Comparison of ENCODE assay signal across 9 cellular contexts in genomic region chr15:45790325-45790943, GRCh38.
A peak's percentile ranks its signal among the peaks of the same experiment; 100 is the strongest.
DNase-seq lines count a peak whose midpoint lies in the region; ATAC-seq and TF ChIP-seq lines count a peak whose summit lies in the region.
"Had no signal": no experiment of that assay in that cellular context is flagged by ENCODE, and none has a peak within 500 bp of the region (broad histone marks: within the 10 kb centered on the region; RNA-seq: fewer than 3 reads in every experiment).

No MANE protein-coding gene starts in this region.

- no peak overlapping the region for H3K4ac ChIP-seq in IMR-90 (ENCODE audit: low read depth, low read length)

- dilution Hi-C loops in IMR-90 (cut with HindIII; ENCODE audit: low sequenced_read_pairs, unreplicated experiment) = no loop called here

- no peak overlapping the region for H2AK5ac ChIP-seq in IMR-90 (ENCODE audit: low read depth, low read length)

- intact Hi-C loops in IMR-90 (cut with micrococcal nuclease) (loop anchor here (1.0 kb wide), 1 partner anchor 75 kb away; no protein-coding TSS in a partner anchor), stomach (cut with DNase I; ENCODE audit: low total_unique reads) (loop anchor here (10.0 kb wide), 1 partner anchor 86 kb away; no protein-coding TSS in a partner anchor)

- no peak overlapping the region for H2AK9ac ChIP-seq in IMR-90 (replicated peaks; ENCODE audit: low read depth, low read length, poor library complexity)

- POLR2A ChIA-PET in IMR-90 (lab: Charles Lee; ENCODE audit: unreplicated experiment) = no interaction called here

- H3K27ac ChIP-seq in 22Rv1 (no peak overlapping the region), IMR-90 (ENCODE audit: insufficient read depth, low read length) (no peak overlapping the region), stomach (no peak overlapping the region)

- no peak overlapping the region for H2BK20ac ChIP-seq in IMR-90 (ENCODE audit: low read depth, low read length)

- no peak overlapping the region for H3K9ac ChIP-seq in IMR-90 (ENCODE audit: low read depth, low read length)

- TF ChIP-seq EP300 in stomach (IDR thresholded peaks at IDR 0.05) = no peak

- H3K9me3 ChIP-seq in IMR-90 (ENCODE audit: control insufficient read depth, insufficient read depth, low read length) = no peaks in the 10 kb centered on the region
- no peaks in the 10 kb centered on the region for H3K9me3 ChIP-seq in stomach

- no peaks in the 10 kb centered on the region for H3K27me3 ChIP-seq in IMR-90 (ENCODE audit: control insufficient read depth, insufficient read depth, low read length)
- peaks cover 0 to 7% (median 0%) of the 10 kb centered on the region in 3 donors for H3K27me3 ChIP-seq in stomach

- H3K14ac ChIP-seq in IMR-90 (replicated peaks; ENCODE audit: low read depth, low read length) = no peak overlapping the region

- TF ChIP-seq RAD21 in IMR-90 (IDR thresholded peaks at IDR 0.05; ENCODE audit: low read length) = no peak

- peaks cover 8% of the 10 kb centered on the region for H3K4me1 Mint-ChIP-seq in glutamatergic neuron (ENCODE audit: low read depth, unreplicated experiment)
- H3K4me1 Mint-ChIP-seq: activated naive CD8-positive, alpha-beta T cell treated with anti-CD3 and anti-CD28 coated beads, Interleukin-2, amount 10 ng/mL, durations not matched to agents 7 days and 5 days had no signal

- no peak overlapping the region for H3K4me2 ChIP-seq in IMR-90 (ENCODE audit: low read depth, low read length)

- H4K20me1 ChIP-seq in IMR-90 (ENCODE audit: insufficient read depth, low read length) = no peaks in the 10 kb centered on the region

- ATAC-seq in IMR-90 (ENCODE audit: low read depth) (peak; percentile 65; the same call in 1 of the 2 replicates), GM19023 (IDR thresholded peaks at IDR 0.05; ENCODE audit: unreplicated experiment) (no peak)

- H3K56ac ChIP-seq in IMR-90 (ENCODE audit: extremely low read depth, insufficient read depth, low read length) = no peak overlapping the region

- in situ Hi-C loops in IMR-90 (cut with MboI; ENCODE audit: low sequenced_read_pairs) = no loop called here

- no TSS peak for BruUV-seq in IMR-90 (replicated peaks; lab: Mats Ljungman, UMichigan)

- peaks cover 1% of the 10 kb centered on the region for H3K9me3 Mint-ChIP-seq in glutamatergic neuron (ENCODE audit: unreplicated experiment)
- H3K9me3 Mint-ChIP-seq: activated naive CD8-positive, alpha-beta T cell treated with anti-CD3 and anti-CD28 coated beads, Interleukin-2, amount 10 ng/mL, durations not matched to agents 7 days and 5 days had no signal

- no peak overlapping the region for H3K18ac ChIP-seq in IMR-90 (ENCODE audit: low read depth, low read length)

- H3K27ac Mint-ChIP-seq in glutamatergic neuron (ENCODE audit: unreplicated experiment) = no peak overlapping the region
- H3K27ac Mint-ChIP-seq: activated naive CD8-positive, alpha-beta T cell treated with anti-CD3 and anti-CD28 coated beads, Interleukin-2, amount 10 ng/mL, durations not matched to agents 7 days and 5 days had no signal

- H3K36me3 Mint-ChIP-seq in glutamatergic neuron (ENCODE audit: unreplicated experiment) = no peaks in the 10 kb centered on the region
- H3K36me3 Mint-ChIP-seq: activated naive CD8-positive, alpha-beta T cell treated with anti-CD3 and anti-CD28 coated beads, Interleukin-2, amount 10 ng/mL, durations not matched to agents 7 days and 5 days had no signal

- TF ChIP-seq POLR2A in IMR-90 (IDR thresholded peaks at IDR 0.05; ENCODE audit: low read depth, low read length) = no peak
- TF ChIP-seq POLR2A in stomach (IDR thresholded peaks at IDR 0.05) = no peak

- H3K23ac ChIP-seq in IMR-90 (ENCODE audit: low read depth, low read length) = no peak overlapping the region

- H3K4me3 ChIP-seq in GM12864 (ENCODE audit: low read depth, low read length) (no peak overlapping the region), IMR-90 (ENCODE audit: insufficient read depth, low read depth, low read length) (no peak overlapping the region), stomach (no peak overlapping the region)

- no peak overlapping the region for H2BK15ac ChIP-seq in IMR-90 (ENCODE audit: low read depth, low read length)

- no peak overlapping the region for H3K4me3 Mint-ChIP-seq in glutamatergic neuron (ENCODE audit: unreplicated experiment)
- H3K4me3 Mint-ChIP-seq: activated naive CD8-positive, alpha-beta T cell treated with anti-CD3 and anti-CD28 coated beads, Interleukin-2, amount 10 ng/mL, durations not matched to agents 7 days and 5 days had no signal

- no peak overlapping the region for H2BK120ac ChIP-seq in IMR-90 (ENCODE audit: low read depth, low read length)

- no peak for DNase-seq in GM12864 (ENCODE audit: low read depth)
- peak; percentile 7 for DNase-seq in IMR-90
- peak; percentile 60 for DNase-seq in SK-N-DZ (ENCODE audit: low spot score)
- peak; percentile 45 for DNase-seq in glutamatergic neuron
- DNase-seq in stomach = peak; percentile 35
- no peak for DNase-seq in glomerular visceral epithelial cell (ENCODE audit: extremely low spot score)
- DNase-seq: activated naive CD8-positive, alpha-beta T cell treated with anti-CD3 and anti-CD28 coated beads, Interleukin-2, amount 10 ng/mL, durations not matched to agents 7 days and 5 days had no signal

- H3K36me3 ChIP-seq in IMR-90 (ENCODE audit: control insufficient read depth, insufficient read depth, low read length) = no peaks in the 10 kb centered on the region
- no peaks in the 10 kb centered on the region for H3K36me3 ChIP-seq in stomach

- H4K5ac ChIP-seq in IMR-90 (ENCODE audit: low read depth, low read length) = no peak overlapping the region

- H3K27me3 Mint-ChIP-seq in glutamatergic neuron (ENCODE audit: unreplicated experiment) = no peaks in the 10 kb centered on the region

- WGBS in IMR-90 (ENCODE audit: extremely low coverage in 2 of 2, insufficient read length in 1 of 2), 2 experiments = 20% methylated on average over 2 of the region's 4 CpGs; no CpG with 5 or more reads in 1 of the 2 experiments
- WGBS in stomach, 5 donors = 28 to 43% (median 39%) methylated on average over 4 of the region's 4 CpGs

- CTCF ChIA-PET in IMR-90 (lab: Yijun Ruan, JAX) = interaction anchor here (0.6 to 1.7 kb wide), 4 partner anchors 9 to 139 kb away, joined by 3 to 7 read pairs (median 4); no protein-coding TSS in a partner anchor

- no peak overlapping the region for H2AFZ ChIP-seq in IMR-90 (replicated peaks; ENCODE audit: low read length, poor library complexity)

- H4K8ac ChIP-seq in IMR-90 (ENCODE audit: low read depth in 2 of 2, low read length in 2 of 2) = no peak overlapping the region

- no peaks in the 10 kb centered on the region for H3K4me1 ChIP-seq in IMR-90 (ENCODE audit: control insufficient read depth, insufficient read depth, low read length)
- no peaks in the 10 kb centered on the region for H3K4me1 ChIP-seq in stomach

- H3K9me1 ChIP-seq in IMR-90 (ENCODE audit: insufficient read depth, low read length) = no peaks in the 10 kb centered on the region

- H2BK5ac ChIP-seq in IMR-90 (ENCODE audit: low read depth, low read length, poor library complexity, severe bottlenecking) = no peak overlapping the region

- H4K91ac ChIP-seq in IMR-90 (ENCODE audit: insufficient read depth, low read depth, low read length) = no peak overlapping the region

- TF ChIP-seq CTCF in 22Rv1 (IDR thresholded peaks at IDR 0.05) (peak; percentile 71), GM12864 (IDR thresholded peaks at IDR 0.05; ENCODE audit: low read depth, low read length, missing control alignments) (peak; percentile 59), IMR-90 (conservative IDR thresholded peaks at IDR 0.05; ENCODE audit: low read depth, low read length) (peak; percentile 47), glutamatergic neuron (IDR thresholded peaks at IDR 0.05; ENCODE audit: partially characterized antibody, unreplicated experiment) (peak; percentile 61), stomach (IDR thresholded peaks at IDR 0.05) (peak in 4 of 7 experiments; percentile 29 to 44 (median 37))

- H3K79me1 ChIP-seq in IMR-90 (ENCODE audit: low read depth in 1 of 2, low read length in 2 of 2) = no peaks in the 10 kb centered on the region

TF ChIP-seq in IMR-90, 13 proteins besides CTCF, POLR2A, EP300 and RAD21:
- TF ChIP-seq SMC3 (IDR thresholded peaks at IDR 0.05; ENCODE audit: low read depth, low read length) (0 out of 2 replicates have a peak, but pooled peaks have one; percentile 17), CHD1 (IDR thresholded peaks at IDR 0.05; ENCODE audit: low read depth, low read length) (no peak)

Comparison
In these comparisons a context has a peak if more than half of its experiments do, and no peak if none do; other contexts are left out.
1. DNase-seq: peak in IMR-90 (single experiment), SK-N-DZ (single experiment), glutamatergic neuron (single experiment) and stomach (single experiment); none in GM12864 (single experiment) and glomerular visceral epithelial cell (single experiment).
2. Peak in every context shown above with its lines, with median percentiles within 50 percentile points of each other: CTCF ChIP-seq.